In the genomic region with DNA sequence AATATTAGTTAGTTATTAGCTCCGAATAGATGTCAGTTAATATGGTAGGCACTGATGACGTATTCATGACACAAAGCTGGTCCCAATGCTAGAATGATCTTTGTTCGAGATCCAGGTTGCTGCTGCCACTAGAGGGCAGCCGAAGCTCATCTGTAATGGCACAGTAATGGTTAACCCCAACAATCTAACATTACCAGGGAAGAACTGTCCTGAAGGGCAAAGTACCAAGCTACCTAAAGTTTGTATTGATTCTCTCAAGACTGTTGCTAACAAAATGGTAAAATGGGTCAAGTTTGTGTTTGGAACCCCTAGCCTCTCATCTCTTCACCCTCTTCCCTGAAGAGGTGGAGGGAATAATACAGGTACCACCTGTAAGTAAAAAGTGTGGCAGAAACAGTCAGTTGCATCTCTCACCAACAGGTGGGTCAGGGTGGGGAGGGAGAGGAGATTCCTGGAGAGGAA, we compare ENCODE assay signal across 10 cellular contexts. TPM values are rescaled to one million over a fixed set of nuclear protein-coding genes. Genes with fewer than 3 reads are reported as not detected.
DNase-seq lines count a peak whose midpoint lies in the region; ATAC-seq and TF ChIP-seq lines count a peak whose summit lies in the region.
"Not testable (repeated sequence)": the region's sequence is repeated elsewhere in the genome, so short reads cannot be mapped to it uniquely, and the experiment has no call there.
"Had no signal": no experiment of that assay in that cellular context is flagged by ENCODE, and none has a peak within 500 bp of the region (broad histone marks: within the 10 kb centered on the region; RNA-seq: fewer than 3 reads in every experiment).

No MANE protein-coding gene starts in this region.

- H3K4me3 Mint-ChIP-seq in CD8-positive, alpha-beta T cell; effector memory CD8-positive, alpha-beta T cell: not testable (repeated sequence)

- TF ChIP-seq CTCF in CD8-positive, alpha-beta T cell (IDR thresholded peaks at IDR 0.05) = peak; percentile 34
- TF ChIP-seq CTCF in WI38 (IDR thresholded peaks at IDR 0.05; ENCODE audit: low read depth, low read length) (0 out of 2 replicates have a peak, but pooled peaks have one; percentile 14), kidney epithelial cell (IDR thresholded peaks at IDR 0.05; ENCODE audit: insufficient read depth, low read length, poor library complexity, severe bottlenecking) (peak; percentile 25)

- H3K4me1 Mint-ChIP-seq in CD8-positive, alpha-beta T cell (ENCODE audit: low read depth); effector memory CD8-positive, alpha-beta T cell (ENCODE audit: low read depth in 2 of 2): not testable (repeated sequence)

- H3K4me1 ChIP-seq in CD8-positive, alpha-beta T cell (ENCODE audit: insufficient read depth, low read length) = not testable (repeated sequence)

- not testable (repeated sequence) for DNase-seq in CD8-positive, alpha-beta T cell; effector memory CD8-positive, alpha-beta T cell; kidney epithelial cell (ENCODE audit: low read depth); sciatic nerve (ENCODE audit: low spot score)

- intact Hi-C loops in CD8-positive, alpha-beta T cell (cut with DNase I, micrococcal nuclease); sciatic nerve (cut with DNase I): not testable (repeated sequence)

- not testable (repeated sequence) for H3K9me3 Mint-ChIP-seq in CD8-positive, alpha-beta T cell; effector memory CD8-positive, alpha-beta T cell

- H3K9me3 ChIP-seq in CD8-positive, alpha-beta T cell (ENCODE audit: low read length) = not testable (repeated sequence)

- not testable (repeated sequence) for H3K27ac ChIP-seq in CD8-positive, alpha-beta T cell (ENCODE audit: low read depth, low read length)

- not testable (repeated sequence) for H3K36me3 ChIP-seq in CD8-positive, alpha-beta T cell (ENCODE audit: insufficient read depth, low read length); kidney epithelial cell (ENCODE audit: control insufficient read depth, insufficient read depth, low read length)

- H3K27ac Mint-ChIP-seq in CD8-positive, alpha-beta T cell; effector memory CD8-positive, alpha-beta T cell: not testable (repeated sequence)

- not testable (repeated sequence) for H3K4me3 ChIP-seq in CD8-positive, alpha-beta T cell (ENCODE audit: low read depth, low read length); WI38 (ENCODE audit: low read depth, low read length); kidney epithelial cell (ENCODE audit: low read depth, low read length)

- not testable (repeated sequence) for H3K27me3 ChIP-seq in CD8-positive, alpha-beta T cell (ENCODE audit: insufficient read depth, low read length); kidney epithelial cell (ENCODE audit: control insufficient read depth, insufficient read depth, low read length)

- not testable (repeated sequence) for H3K36me3 Mint-ChIP-seq in CD8-positive, alpha-beta T cell; effector memory CD8-positive, alpha-beta T cell (ENCODE audit: insufficient read depth)

- H3K27me3 Mint-ChIP-seq in CD8-positive, alpha-beta T cell (ENCODE audit: low read depth); effector memory CD8-positive, alpha-beta T cell: not testable (repeated sequence)

- CTCF ChIA-PET in CD8-positive, alpha-beta T cell (lab: Charles Lee) = not testable (repeated sequence)

- peak; percentile 94 for ATAC-seq in CD8-positive, alpha-beta T cell
- ATAC-seq in GM19035 (IDR thresholded peaks at IDR 0.05; ENCODE audit: unreplicated experiment) (peak; percentile 87), HG02571 (IDR thresholded peaks at IDR 0.05; ENCODE audit: unreplicated experiment) (peak; percentile 61), HG03460 (IDR thresholded peaks at IDR 0.05; ENCODE audit: unreplicated experiment) (peak; percentile 70), sciatic nerve (peak; percentile 83)
- ATAC-seq in effector memory CD8-positive, alpha-beta T cell (replicated peaks) = peak; percentile 83

- POLR2A ChIA-PET in CD8-positive, alpha-beta T cell (lab: Charles Lee) = not testable (repeated sequence)

RNA-seq across cellular contexts. Expression of gene POM121C, which starts 33.6 kb away (rescaled TPM):
- 10 to 100 TPM; 88.5 to 99.2 TPM for total RNA-seq in CD8-positive, alpha-beta T cell
- total RNA-seq in kidney epithelial cell (19.4 and 23.2 TPM in 2 replicates), sciatic nerve (44.0 TPM)

RNA-seq across cellular contexts. Expression of gene SPDYE5, which starts 39.6 kb away (rescaled TPM):
- under 1 TPM in 1 of 2 experiments, not detected in 1; 0.25 TPM for total RNA-seq in CD8-positive, alpha-beta T cell
- total RNA-seq in kidney epithelial cell = not detected in 2 replicates
- not detected for total RNA-seq in sciatic nerve
- total RNA-seq: activated CD4-positive, alpha-beta memory T cell treated with anti-CD3 and anti-CD28 coated beads for 36 hours; CD8-positive, alpha-beta memory T cell had no signal

RNA-seq across cellular contexts. Expression of gene TRIM73, which starts 57.1 kb away (rescaled TPM):
- total RNA-seq in CD8-positive, alpha-beta T cell = 10 to 100 TPM; 16.6 to 21.8 TPM
- total RNA-seq in kidney epithelial cell (0.48 TPM in 1 of 2 replicates, not detected in the other), sciatic nerve (8.7 TPM)
